10 cellular contexts compared by ENCODE assay signal in genomic region chr14:104393199-104393897, GRCh38.
DNase-seq lines count a peak whose midpoint lies in the region; ATAC-seq lines count a peak whose summit lies in the region.
"Had no signal": no experiment of that assay in that cellular context is flagged by ENCODE, and none has a peak within 500 bp of the region (broad histone marks: within the 10 kb centered on the region; RNA-seq: fewer than 3 reads in every experiment).

No MANE protein-coding gene starts in this region.

- H3K27me3 Mint-ChIP-seq in CD4-positive, CD25-positive, alpha-beta regulatory T cell = no peaks in the 10 kb centered on the region
- no peaks in the 10 kb centered on the region for H3K27me3 Mint-ChIP-seq in effector memory CD8-positive, alpha-beta T cell

- H2BK5ac ChIP-seq in neuronal stem cell (ENCODE audit: low read length) = peak overlapping the region; percentile 54

- H3K36me3 Mint-ChIP-seq in CD4-positive, CD25-positive, alpha-beta regulatory T cell = peaks cover 7% of the 10 kb centered on the region
- H3K36me3 Mint-ChIP-seq in effector memory CD8-positive, alpha-beta T cell (ENCODE audit: insufficient read depth) = peaks cover 8% of the 10 kb centered on the region

- H3K4me1 Mint-ChIP-seq in CD4-positive, CD25-positive, alpha-beta regulatory T cell = peaks cover 12 to 74% (median 41%) of the 10 kb centered on the region in 4 donors
- peaks cover 40 to 56% of the 10 kb centered on the region in 2 donors for H3K4me1 Mint-ChIP-seq in effector memory CD8-positive, alpha-beta T cell (ENCODE audit: low read depth in 2 of 2)

- peak overlapping the region; percentile 92 to 99 (median 97) for H3K27ac Mint-ChIP-seq in CD4-positive, CD25-positive, alpha-beta regulatory T cell
- H3K27ac Mint-ChIP-seq in effector memory CD8-positive, alpha-beta T cell = peak overlapping the region; percentile 70 to 80

- DNase-seq in CD4-positive, CD25-positive, alpha-beta regulatory T cell = no peak
- no peak for DNase-seq in effector memory CD8-positive, alpha-beta T cell
- DNase-seq in neuronal stem cell (ENCODE audit: low spot score) = no peak
- no peak for DNase-seq in NCI-H82 (lab: John Stamatoyannopoulos, UW)
- no peak for DNase-seq in cerebellar nuclear complex (lab: John Stamatoyannopoulos, UW)
- no peak for DNase-seq in stimulated activated CD4-positive, alpha-beta T cell treated with anti-CD3 and anti-CD28 coated beads, Interleukin-4, amount 100 ng/mL, for 4 hours
- DNase-seq in NCI-H510A (lab: John Stamatoyannopoulos, UW) = no peak
- DNase-seq: NCI-H187 treated with DMSO at 0.1 percent for 48 hours had no signal

- H4K8ac ChIP-seq in neuronal stem cell (ENCODE audit: low read depth, low read length) = no peak overlapping the region

- no peak for ATAC-seq in CD4-positive, CD25-positive, alpha-beta regulatory T cell (ENCODE audit: low read depth in 2 of 2)
- peak; percentile 19 for ATAC-seq in GM19438 (IDR thresholded peaks at IDR 0.05; ENCODE audit: low read depth, unreplicated experiment)
- no peak for ATAC-seq in effector memory CD8-positive, alpha-beta T cell (replicated peaks)

- H3K9me3 ChIP-seq in CD4-positive, CD25-positive, alpha-beta regulatory T cell (ENCODE audit: control insufficient read depth in 2 of 2, low read length in 2 of 2) = no peaks in the 10 kb centered on the region
- H3K9me3 ChIP-seq in neuronal stem cell (replicated peaks in 1 of 2; ENCODE audit: control insufficient read depth in 2 of 2, insufficient read depth in 1 of 2, low read depth in 1 of 2, low read length in 2 of 2) = peaks cover 0 to 2% of the 10 kb centered on the region in 2 donors
- H3K9me3 ChIP-seq: Caco-2 had no signal

- no peak overlapping the region for H3K4me3 ChIP-seq in CD4-positive, CD25-positive, alpha-beta regulatory T cell (ENCODE audit: low read depth, low read length)
- H3K4me3 ChIP-seq in neuronal stem cell (ENCODE audit: low read length in 2 of 2) = no peak overlapping the region

- H3K79me1 ChIP-seq in neuronal stem cell (ENCODE audit: low read depth, low read length) = peaks cover 2% of the 10 kb centered on the region

- H3K36me3 ChIP-seq in CD4-positive, CD25-positive, alpha-beta regulatory T cell (ENCODE audit: control insufficient read depth, insufficient read depth, low read length) = no peaks in the 10 kb centered on the region
- H3K36me3 ChIP-seq in neuronal stem cell (replicated peaks in 1 of 2; ENCODE audit: control insufficient read depth in 2 of 2, insufficient read depth in 2 of 2, low read length in 2 of 2) = no peaks in the 10 kb centered on the region

- no peaks in the 10 kb centered on the region for H3K27me3 ChIP-seq in CD4-positive, CD25-positive, alpha-beta regulatory T cell (ENCODE audit: control insufficient read depth, insufficient read depth, low read length)
- peaks cover 0 to 44% (median 0%) of the 10 kb centered on the region in 3 experiments for H3K27me3 ChIP-seq in neuronal stem cell (ENCODE audit: control insufficient read depth in 3 of 3, insufficient read depth in 3 of 3, low read depth in 1 of 3, low read length in 3 of 3)

- H3K4me3 Mint-ChIP-seq in CD4-positive, CD25-positive, alpha-beta regulatory T cell = peak overlapping the region; percentile 83 to 95 (median 86)
- H3K4me3 Mint-ChIP-seq in effector memory CD8-positive, alpha-beta T cell = peak overlapping the region; percentile 73 to 74

- H2BK15ac ChIP-seq in neuronal stem cell (ENCODE audit: low read length) = peak overlapping the region; percentile 8

- peak overlapping the region; percentile 43 for H3K23ac ChIP-seq in neuronal stem cell (ENCODE audit: low read depth, low read length, poor library complexity)

- peak overlapping the region; percentile 59 for H3K18ac ChIP-seq in neuronal stem cell (ENCODE audit: low read length)

- no CpG with 5 or more reads among the region's 18 CpGs for WGBS in neuronal stem cell (ENCODE audit: extremely low coverage in 2 of 2, insufficient read length in 2 of 2, insufficient replicate concordance in 1 of 2), 2 donors

- H3K9me3 Mint-ChIP-seq in CD4-positive, CD25-positive, alpha-beta regulatory T cell = peaks cover 0 to 12% (median 2%) of the 10 kb centered on the region in 7 donors
- H3K9me3 Mint-ChIP-seq in effector memory CD8-positive, alpha-beta T cell = no peaks in the 10 kb centered on the region

- H3K9ac ChIP-seq in neuronal stem cell (ENCODE audit: low read depth, low read length, poor library complexity) = peak overlapping the region; percentile 4

- peaks cover 75% of the 10 kb centered on the region for H3K4me1 ChIP-seq in CD4-positive, CD25-positive, alpha-beta regulatory T cell (ENCODE audit: control insufficient read depth, insufficient read depth, low read length, poor library complexity, severe bottlenecking)
- no peaks in the 10 kb centered on the region for H3K4me1 ChIP-seq in neuronal stem cell (ENCODE audit: control insufficient read depth in 2 of 2, insufficient read depth in 1 of 2, low read depth in 1 of 2, low read length in 2 of 2)
- H3K4me1 ChIP-seq: Caco-2 had no signal

- H3K14ac ChIP-seq in neuronal stem cell (ENCODE audit: low read length) = no peak overlapping the region

- peak overlapping the region; percentile 44 for H2BK120ac ChIP-seq in neuronal stem cell (ENCODE audit: low read depth, low read length)

- H3K27ac ChIP-seq in CD4-positive, CD25-positive, alpha-beta regulatory T cell (ENCODE audit: insufficient read depth, low read length, poor library complexity, severe bottlenecking) = peak overlapping the region; percentile 72
- H3K27ac ChIP-seq in neuronal stem cell (replicated peaks; ENCODE audit: low read length) = no peak overlapping the region

- H2AFZ ChIP-seq in neuronal stem cell (ENCODE audit: low read length) = no peak overlapping the region

- no peak overlapping the region for H3K4ac ChIP-seq in neuronal stem cell (ENCODE audit: low read length)

- H3K4me2 ChIP-seq in neuronal stem cell (ENCODE audit: insufficient read depth, low read length, poor library complexity, severe bottlenecking) = no peak overlapping the region

- H2AK5ac ChIP-seq in neuronal stem cell (ENCODE audit: low read depth, low read length) = peak overlapping the region; percentile 93

- H4K91ac ChIP-seq in neuronal stem cell (ENCODE audit: low read depth, low read length, poor library complexity) = no peak overlapping the region

- H2BK12ac ChIP-seq in neuronal stem cell (ENCODE audit: low read length) = peak overlapping the region; percentile 46
